2 cellular contexts compared by ENCODE assay signal in the genomic region with DNA sequence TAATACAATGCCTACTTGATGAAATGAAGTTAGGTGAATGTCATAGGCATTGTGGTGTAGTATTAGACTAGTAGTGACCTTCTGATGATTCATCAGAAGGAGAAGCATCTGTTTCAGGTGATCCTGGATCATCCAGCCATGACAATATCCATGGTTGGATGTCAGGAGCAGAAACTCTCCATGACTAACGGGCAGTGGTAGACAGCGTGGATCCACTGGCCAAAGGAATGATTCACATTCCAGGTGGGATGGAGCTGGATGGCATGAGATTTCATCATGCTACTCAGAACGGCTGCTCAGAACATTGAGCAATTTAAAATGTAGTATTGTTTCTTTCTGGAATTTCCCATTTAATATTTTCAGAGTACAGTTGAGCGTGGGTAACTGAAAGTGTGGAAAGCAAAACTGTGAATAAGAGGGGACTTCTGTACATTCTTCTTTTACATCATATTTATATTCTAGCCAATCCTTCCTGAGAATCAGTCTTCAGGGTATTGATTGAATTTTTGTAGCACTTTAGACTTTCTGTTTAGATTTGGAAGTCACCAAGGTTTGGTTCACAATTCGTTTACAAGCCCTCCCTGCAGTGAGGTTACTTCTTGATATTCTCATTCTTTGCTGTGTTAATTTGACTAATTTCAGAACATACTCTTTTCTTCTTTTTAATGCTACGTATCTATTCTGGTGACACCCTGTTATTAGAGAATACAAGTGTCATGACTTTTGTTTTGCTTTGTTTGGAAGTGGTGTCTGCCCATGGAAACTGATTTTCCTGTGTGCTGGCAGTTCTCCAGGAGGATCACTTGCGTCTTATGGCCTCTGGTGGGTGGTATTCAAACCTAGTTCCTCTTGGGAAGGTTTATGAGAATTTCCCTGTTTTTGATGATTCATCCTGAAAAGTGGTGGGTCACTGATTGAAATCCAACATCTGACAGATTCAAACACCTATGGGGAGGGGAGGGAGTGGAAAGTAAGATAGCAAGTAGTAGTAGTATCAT.
A peak's percentile ranks its signal among the peaks of the same experiment; 100 is the strongest.
TF ChIP-seq lines count a peak whose summit lies in the region.

No MANE protein-coding gene starts in this region.

TF ChIP-seq in HEK293, 187 proteins besides CTCF, POLR2A, EP300 and RAD21 (continued from another document and continues in another):
- TF ChIP-seq, protein P1, sequence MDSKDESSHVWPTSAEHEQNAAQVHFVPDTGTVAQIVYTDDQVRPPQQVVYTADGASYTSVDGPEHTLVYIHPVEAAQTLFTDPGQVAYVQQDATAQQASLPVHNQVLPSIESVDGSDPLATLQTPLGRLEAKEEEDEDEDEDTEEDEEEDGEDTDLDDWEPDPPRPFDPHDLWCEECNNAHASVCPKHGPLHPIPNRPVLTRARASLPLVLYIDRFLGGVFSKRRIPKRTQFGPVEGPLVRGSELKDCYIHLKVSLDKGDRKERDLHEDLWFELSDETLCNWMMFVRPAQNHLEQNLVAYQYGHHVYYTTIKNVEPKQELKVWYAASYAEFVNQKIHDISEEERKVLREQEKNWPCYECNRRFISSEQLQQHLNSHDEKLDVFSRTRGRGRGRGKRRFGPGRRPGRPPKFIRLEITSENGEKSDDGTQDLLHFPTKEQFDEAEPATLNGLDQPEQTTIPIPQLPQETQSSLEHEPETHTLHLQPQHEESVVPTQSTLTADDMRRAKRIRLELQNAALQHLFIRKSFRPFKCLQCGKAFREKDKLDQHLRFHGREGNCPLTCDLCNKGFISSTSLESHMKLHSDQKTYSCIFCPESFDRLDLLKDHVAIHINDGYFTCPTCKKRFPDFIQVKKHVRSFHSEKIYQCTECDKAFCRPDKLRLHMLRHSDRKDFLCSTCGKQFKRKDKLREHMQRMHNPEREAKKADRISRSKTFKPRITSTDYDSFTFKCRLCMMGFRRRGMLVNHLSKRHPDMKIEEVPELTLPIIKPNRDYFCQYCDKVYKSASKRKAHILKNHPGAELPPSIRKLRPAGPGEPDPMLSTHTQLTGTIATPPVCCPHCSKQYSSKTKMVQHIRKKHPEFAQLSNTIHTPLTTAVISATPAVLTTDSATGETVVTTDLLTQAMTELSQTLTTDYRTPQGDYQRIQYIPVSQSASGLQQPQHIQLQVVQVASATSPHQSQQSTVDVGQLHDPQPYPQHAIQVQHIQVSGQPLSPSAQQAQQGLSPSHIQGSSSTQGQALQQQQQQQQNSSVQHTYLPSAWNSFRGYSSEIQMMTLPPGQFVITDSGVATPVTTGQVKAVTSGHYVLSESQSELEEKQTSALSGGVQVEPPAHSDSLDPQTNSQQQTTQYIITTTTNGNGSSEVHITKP (tag by site-specific recombination; IDR thresholded peaks at IDR 0.05), result peak; percentile 46; the same call in 1 of the 2 replicates
- TF ChIP-seq ZNF610 (tag by site-specific recombination; IDR thresholded peaks at IDR 0.05; ENCODE audit: borderline replicate concordance), result no peak
- TF ChIP-seq ZNF558 (tag by site-specific recombination; IDR thresholded peaks at IDR 0.05), result no peak
- TF ChIP-seq ZNF335 (tag by site-specific recombination; conservative IDR thresholded peaks at IDR 0.05), result no peak
- peak; percentile 51; the same call in 1 of the 2 replicates for TF ChIP-seq ZNF394 (tag by site-specific recombination; IDR thresholded peaks at IDR 0.05; ENCODE audit: borderline replicate concordance)
- no peak for TF ChIP-seq ZNF548 (tag by site-specific recombination; IDR thresholded peaks at IDR 0.05)
- TF ChIP-seq ZSCAN18 (tag by site-specific recombination; IDR thresholded peaks at IDR 0.05), result no peak
- TF ChIP-seq GLIS1 (tag by site-specific recombination; IDR thresholded peaks at IDR 0.05), result no peak
- TF ChIP-seq KLF16 (tag by site-specific recombination; IDR thresholded peaks at IDR 0.05), result no peak
- TF ChIP-seq ZNF146 (tag by site-specific recombination; IDR thresholded peaks at IDR 0.05), result no peak
- TF ChIP-seq GLIS2 (tag by site-specific recombination; IDR thresholded peaks at IDR 0.05), result no peak
- TF ChIP-seq, protein P2, sequence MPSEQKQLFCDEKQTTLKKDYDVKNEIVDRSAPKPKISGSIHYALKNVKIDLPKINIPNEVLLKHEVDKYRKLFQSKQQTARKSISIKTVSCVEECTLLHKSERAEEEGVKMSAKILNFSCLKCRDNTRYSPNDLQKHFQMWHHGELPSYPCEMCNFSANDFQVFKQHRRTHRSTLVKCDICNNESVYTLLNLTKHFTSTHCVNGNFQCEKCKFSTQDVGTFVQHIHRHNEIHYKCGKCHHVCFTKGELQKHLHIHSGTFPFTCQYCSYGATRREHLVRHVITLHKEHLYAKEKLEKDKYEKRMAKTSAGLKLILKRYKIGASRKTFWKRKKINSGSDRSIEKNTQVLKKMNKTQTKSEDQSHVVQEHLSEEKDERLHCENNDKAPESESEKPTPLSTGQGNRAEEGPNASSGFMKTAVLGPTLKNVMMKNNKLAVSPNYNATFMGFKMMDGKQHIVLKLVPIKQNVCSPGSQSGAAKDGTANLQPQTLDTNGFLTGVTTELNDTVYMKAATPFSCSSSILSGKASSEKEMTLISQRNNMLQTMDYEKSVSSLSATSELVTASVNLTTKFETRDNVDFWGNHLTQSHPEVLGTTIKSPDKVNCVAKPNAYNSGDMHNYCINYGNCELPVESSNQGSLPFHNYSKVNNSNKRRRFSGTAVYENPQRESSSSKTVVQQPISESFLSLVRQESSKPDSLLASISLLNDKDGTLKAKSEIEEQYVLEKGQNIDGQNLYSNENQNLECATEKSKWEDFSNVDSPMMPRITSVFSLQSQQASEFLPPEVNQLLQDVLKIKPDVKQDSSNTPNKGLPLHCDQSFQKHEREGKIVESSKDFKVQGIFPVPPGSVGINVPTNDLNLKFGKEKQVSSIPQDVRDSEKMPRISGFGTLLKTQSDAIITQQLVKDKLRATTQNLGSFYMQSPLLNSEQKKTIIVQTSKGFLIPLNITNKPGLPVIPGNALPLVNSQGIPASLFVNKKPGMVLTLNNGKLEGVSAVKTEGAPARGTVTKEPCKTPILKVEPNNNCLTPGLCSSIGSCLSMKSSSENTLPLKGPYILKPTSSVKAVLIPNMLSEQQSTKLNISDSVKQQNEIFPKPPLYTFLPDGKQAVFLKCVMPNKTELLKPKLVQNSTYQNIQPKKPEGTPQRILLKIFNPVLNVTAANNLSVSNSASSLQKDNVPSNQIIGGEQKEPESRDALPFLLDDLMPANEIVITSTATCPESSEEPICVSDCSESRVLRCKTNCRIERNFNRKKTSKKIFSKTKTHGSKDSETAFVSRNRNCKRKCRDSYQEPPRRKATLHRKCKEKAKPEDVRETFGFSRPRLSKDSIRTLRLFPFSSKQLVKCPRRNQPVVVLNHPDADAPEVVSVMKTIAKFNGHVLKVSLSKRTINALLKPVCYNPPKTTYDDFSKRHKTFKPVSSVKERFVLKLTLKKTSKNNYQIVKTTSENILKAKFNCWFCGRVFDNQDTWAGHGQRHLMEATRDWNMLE (tag by site-specific recombination; conservative IDR thresholded peaks at IDR 0.05; ENCODE audit: low read depth), result no peak
- TF ChIP-seq SETDB1 (IDR thresholded peaks at IDR 0.05; ENCODE audit: insufficient read length, low read length), result no peak
- no peak for TF ChIP-seq ZNF2 (tag by site-specific recombination; IDR thresholded peaks at IDR 0.05)
- TF ChIP-seq HOXC10 (CRISPR knock-in tag; IDR thresholded peaks at IDR 0.05), result no peak
- no peak for TF ChIP-seq ZNF324 (tag by site-specific recombination; IDR thresholded peaks at IDR 0.05)
- TF ChIP-seq SCRT2 (tag by site-specific recombination; IDR thresholded peaks at IDR 0.05), result no peak

TF ChIP-seq in HepG2, 621 proteins besides CTCF, POLR2A, EP300 and RAD21 (continued from another document):
- TF ChIP-seq, protein P3, sequence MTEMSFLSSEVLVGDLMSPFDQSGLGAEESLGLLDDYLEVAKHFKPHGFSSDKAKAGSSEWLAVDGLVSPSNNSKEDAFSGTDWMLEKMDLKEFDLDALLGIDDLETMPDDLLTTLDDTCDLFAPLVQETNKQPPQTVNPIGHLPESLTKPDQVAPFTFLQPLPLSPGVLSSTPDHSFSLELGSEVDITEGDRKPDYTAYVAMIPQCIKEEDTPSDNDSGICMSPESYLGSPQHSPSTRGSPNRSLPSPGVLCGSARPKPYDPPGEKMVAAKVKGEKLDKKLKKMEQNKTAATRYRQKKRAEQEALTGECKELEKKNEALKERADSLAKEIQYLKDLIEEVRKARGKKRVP (CRISPR knock-in tag; IDR thresholded peaks at IDR 0.05), result peak in 1 of 2 experiments; percentile 94; a peak in 2 of 4 replicates
- TF ChIP-seq TEAD3 (CRISPR knock-in tag; optimal IDR thresholded peaks at IDR 0.05; ENCODE audit: borderline replicate concordance) (peak; percentile 44), CHCHD3 (CRISPR knock-in tag; IDR thresholded peaks at IDR 0.05) (no peak), CEBPB (IDR thresholded peaks at IDR 0.05; ENCODE audit: borderline replicate concordance, low read depth, low read length) (peak; percentile 78; the same call in 1 of the 2 replicates), SALL2 (CRISPR knock-in tag; IDR thresholded peaks at IDR 0.05) (no peak), ZFY (CRISPR knock-in tag; IDR thresholded peaks at IDR 0.05) (no peak)
